12 cellular contexts compared by ENCODE assay signal in the genomic region with DNA sequence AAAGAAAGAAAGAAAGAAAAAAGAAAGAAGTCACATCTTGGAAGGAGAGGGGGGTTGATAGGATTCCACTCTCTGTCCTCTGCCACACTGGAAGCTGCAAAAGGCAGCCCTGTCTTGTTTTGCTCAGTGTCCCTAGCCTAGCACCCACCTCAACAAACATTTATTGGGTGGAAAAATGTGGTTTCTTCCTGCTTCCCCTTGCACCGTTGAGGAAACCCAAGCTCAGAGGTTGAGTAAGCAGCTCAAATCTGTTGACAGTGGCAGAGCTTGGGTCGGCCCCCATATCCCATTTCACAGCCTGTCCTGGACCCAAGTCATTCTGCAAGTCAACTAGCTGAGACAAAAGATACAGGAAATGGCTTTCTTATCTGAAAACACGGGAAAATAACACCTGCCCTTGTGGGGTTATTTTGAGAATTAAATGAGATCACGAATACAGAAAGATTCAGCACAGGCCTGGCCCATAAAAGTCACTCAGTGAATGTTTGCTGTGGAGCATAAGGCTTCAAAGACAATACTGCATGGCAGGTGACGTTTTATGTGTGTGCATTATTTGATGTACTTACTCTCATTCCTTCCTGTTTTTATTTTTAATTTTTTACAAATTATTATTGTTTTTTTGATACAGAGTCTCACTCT.
DNase-seq lines count a peak whose midpoint lies in the region; ATAC-seq and TF ChIP-seq lines count a peak whose summit lies in the region.
"Had no signal": no experiment of that assay in that cellular context is flagged by ENCODE, and none has a peak within 500 bp of the region (broad histone marks: within the 10 kb centered on the region; RNA-seq: fewer than 3 reads in every experiment).

No MANE protein-coding gene starts in this region.

- POLR2A ChIA-PET in Panc1 (lab: Charles Lee), result no interaction called here

- 15 to 22% (median 16%) methylated on average over 5 of the region's 5 CpGs for WGBS in spleen, 5 donors
- WGBS in suprapubic skin, result 53% methylated on average over 5 of the region's 5 CpGs
- WGBS in smooth muscle cell (ENCODE audit: low lambda C conversion rate), result 56% methylated on average over 5 of the region's 5 CpGs

- in situ Hi-C loops in Panc1 (cut with HindIII; ENCODE audit: low pct_unique_long_range_greater_than_20kb, low sequenced_read_pairs), result no loop called here

- H3K4me3 ChIP-seq in Panc1 (ENCODE audit: low read depth in 2 of 2, low read length in 2 of 2) (no peak overlapping the region), spleen (no peak overlapping the region), suprapubic skin (no peak overlapping the region), smooth muscle cell (no peak overlapping the region)
- H3K4me3 ChIP-seq: colonic mucosa had no signal

- no peaks in the 10 kb centered on the region for H3K27me3 ChIP-seq in Panc1 (ENCODE audit: control insufficient read depth, insufficient read depth, low read length)
- H3K27me3 ChIP-seq in spleen (replicated peaks in 1 of 7), result peaks cover 0 to 8% (median 0%) of the 10 kb centered on the region in 7 donors
- no peaks in the 10 kb centered on the region for H3K27me3 ChIP-seq in suprapubic skin
- no peaks in the 10 kb centered on the region for H3K27me3 ChIP-seq in smooth muscle cell (ENCODE audit: low read depth)
- H3K27me3 ChIP-seq: colonic mucosa had no signal

- no peak overlapping the region for H2AFZ ChIP-seq in smooth muscle cell (ENCODE audit: low read depth)

- H4K20me1 ChIP-seq in smooth muscle cell (ENCODE audit: low read depth), result no peaks in the 10 kb centered on the region

- H3K4me1 ChIP-seq in Panc1 (ENCODE audit: control insufficient read depth, insufficient read depth, low read length) (peaks cover 25% of the 10 kb centered on the region), spleen (no peaks in the 10 kb centered on the region), suprapubic skin (peaks cover 8% of the 10 kb centered on the region), smooth muscle cell (ENCODE audit: low read depth) (no peaks in the 10 kb centered on the region)

- H3F3A ChIP-seq in smooth muscle cell (ENCODE audit: low read depth), result no peaks in the 10 kb centered on the region

- no TSS peak for BruUV-seq in Panc1 (replicated peaks; lab: Mats Ljungman, UMichigan)

- DNase-seq in DMS53 (lab: John Stamatoyannopoulos, UW) (peak; percentile 81), Panc1 (ENCODE audit: low read depth, low spot score) (no peak), left kidney (ENCODE audit: low read depth, low spot score) (peak; percentile 36), spleen (no peak), suprapubic skin (ENCODE audit: low spot score in 2 of 2) (no peak), smooth muscle cell (lab: John Stamatoyannopoulos, UW; ENCODE audit: unreplicated experiment) (no peak)
- DNase-seq: colonic mucosa; stimulated activated naive CD4-positive, alpha-beta T cell treated with Interleukin-2 at 50 U/mL for 16 hours had no signal

- TF ChIP-seq CTCF in Panc1 (IDR thresholded peaks at IDR 0.05) (no peak), spleen (IDR thresholded peaks at IDR 0.05 in 8 of 11, conservative IDR thresholded peaks at IDR 0.05 in 3 of 11) (no peak), suprapubic skin (IDR thresholded peaks at IDR 0.05) (no peak), smooth muscle cell (IDR thresholded peaks at IDR 0.05; ENCODE audit: borderline replicate concordance, insufficient read depth, poor library complexity, severe bottlenecking) (no peak)

- intact Hi-C loops in Panc1 (cut with micrococcal nuclease; ENCODE audit: unreplicated experiment) (no loop called here), spleen (cut with DNase I; ENCODE audit: low total_unique reads) (no loop called here)

- TF ChIP-seq POLR2A in spleen (IDR thresholded peaks at IDR 0.05), result no peak
- no peak for TF ChIP-seq POLR2A in suprapubic skin (IDR thresholded peaks at IDR 0.05)

- peak; percentile 63 for ATAC-seq in GM21447 (IDR thresholded peaks at IDR 0.05; ENCODE audit: unreplicated experiment)
- no peak for ATAC-seq in Panc1
- no peak for ATAC-seq in HG03139 (IDR thresholded peaks at IDR 0.05; ENCODE audit: unreplicated experiment)
- ATAC-seq: Right ventricle myocardium inferior had no signal

- H3K79me2 ChIP-seq in smooth muscle cell (ENCODE audit: low read depth), result no peaks in the 10 kb centered on the region

- H3K36me3 ChIP-seq in Panc1 (ENCODE audit: control insufficient read depth, insufficient read depth, low read length) (no peaks in the 10 kb centered on the region), spleen (no peaks in the 10 kb centered on the region), suprapubic skin (no peaks in the 10 kb centered on the region), smooth muscle cell (ENCODE audit: low read depth) (no peaks in the 10 kb centered on the region)
- H3K36me3 ChIP-seq: colonic mucosa, neutrophil had no signal

- no peak for TF ChIP-seq EP300 in suprapubic skin (IDR thresholded peaks at IDR 0.05)

- H3K9ac ChIP-seq in smooth muscle cell (ENCODE audit: low read depth), result no peak overlapping the region

- no peak overlapping the region for H3K4me2 ChIP-seq in smooth muscle cell

- CTCF ChIA-PET in Panc1 (lab: Charles Lee), result no interaction called here

- H3K27ac ChIP-seq in Panc1 (ENCODE audit: low read length) (peak overlapping the region; percentile 56), spleen (no peak overlapping the region), suprapubic skin (no peak overlapping the region), smooth muscle cell (ENCODE audit: low read depth) (no peak overlapping the region)
- H3K27ac ChIP-seq: colonic mucosa, neutrophil had no signal

- H3K9me3 ChIP-seq in Panc1 (ENCODE audit: control insufficient read depth, insufficient read depth, low read depth, low read length) (no peaks in the 10 kb centered on the region), spleen (no peaks in the 10 kb centered on the region), suprapubic skin (no peaks in the 10 kb centered on the region), smooth muscle cell (replicated peaks; ENCODE audit: low read depth) (no peaks in the 10 kb centered on the region)
- H3K9me3 ChIP-seq: colonic mucosa, neutrophil had no signal

Comparison
In these comparisons a context has a peak if more than half of its experiments do, and no peak if none do; other contexts are left out.
1. DNase-seq: peak in DMS53 (single experiment) and left kidney (single experiment); none in Panc1 (single experiment), spleen (single experiment), suprapubic skin (0 of 2) and smooth muscle cell (single experiment).